Comparison of ENCODE assay signal across 23 cellular contexts in genomic region chr7:77284005-77284404, GRCh38.
DNase-seq lines count a peak whose midpoint lies in the region; ATAC-seq and TF ChIP-seq lines count a peak whose summit lies in the region.
"Had no signal": no experiment of that assay in that cellular context is flagged by ENCODE, and none has a peak within 500 bp of the region (broad histone marks: within the 10 kb centered on the region; RNA-seq: fewer than 3 reads in every experiment).

No MANE protein-coding gene starts in this region.

- H3K56ac ChIP-seq in IMR-90 (ENCODE audit: extremely low read depth, insufficient read depth, low read length), result no peak overlapping the region

- no TSS peak for BruUV-seq in IMR-90 (replicated peaks; lab: Mats Ljungman, UMichigan)

- H4K20me1 ChIP-seq in IMR-90 (ENCODE audit: insufficient read depth, low read length), result no peaks in the 10 kb centered on the region

- no peak overlapping the region for H3K4me2 ChIP-seq in IMR-90 (ENCODE audit: low read depth, low read length)
- H3K4me2 ChIP-seq: KMS-11 had no signal

- H3K9ac ChIP-seq in IMR-90 (ENCODE audit: low read depth, low read length) (no peak overlapping the region), muscle layer of colon (ENCODE audit: low read length) (no peak overlapping the region), stomach smooth muscle (ENCODE audit: low read length in 2 of 2) (peak overlapping the region in 1 of 2 donors; percentile 55)
- H3K9ac ChIP-seq: GM23248, KMS-11 had no signal

- H3K23ac ChIP-seq in IMR-90 (ENCODE audit: low read depth, low read length), result no peak overlapping the region

- TF ChIP-seq RAD21 in IMR-90 (IDR thresholded peaks at IDR 0.05; ENCODE audit: low read length), result no peak

- H3K27me3 ChIP-seq in IMR-90 (ENCODE audit: control insufficient read depth, insufficient read depth, low read length), result no peaks in the 10 kb centered on the region
- H3K27me3 ChIP-seq in muscle layer of colon (ENCODE audit: control insufficient read depth in 1 of 2, insufficient read depth in 2 of 2, low read length in 2 of 2), result no peaks in the 10 kb centered on the region
- H3K27me3 ChIP-seq in stomach smooth muscle (ENCODE audit: control insufficient read depth in 1 of 2, insufficient read depth in 2 of 2, low read length in 2 of 2), result no peaks in the 10 kb centered on the region
- no peaks in the 10 kb centered on the region for H3K27me3 ChIP-seq in effector memory CD4-positive, alpha-beta T cell (replicated peaks; ENCODE audit: control insufficient read depth, insufficient read depth, low read length, poor library complexity, severe bottlenecking)

- no peak overlapping the region for H4K8ac ChIP-seq in IMR-90 (ENCODE audit: low read depth in 2 of 2, low read length in 2 of 2)

- H3K4me3 ChIP-seq in IMR-90 (ENCODE audit: insufficient read depth, low read depth, low read length) (no peak overlapping the region), muscle layer of colon (ENCODE audit: low read depth in 1 of 2, low read length in 2 of 2) (peak overlapping the region in 1 of 2 donors; percentile 28), stomach smooth muscle (ENCODE audit: low read length in 2 of 2) (peak overlapping the region; percentile 46 to 77)
- H3K4me3 ChIP-seq in effector memory CD4-positive, alpha-beta T cell (ENCODE audit: insufficient read depth, low read depth, low read length, poor library complexity, severe bottlenecking), result no peak overlapping the region
- H3K4me3 ChIP-seq: GM23248, HAP-1 had no signal

- H2AK5ac ChIP-seq in IMR-90 (ENCODE audit: low read depth, low read length), result 0 out of 2 replicates have a peak overlapping the region, but pooled peaks have one; percentile 79

- H3K4ac ChIP-seq in IMR-90 (ENCODE audit: low read depth, low read length), result no peak overlapping the region

- ATAC-seq in IMR-90 (ENCODE audit: low read depth) (no peak), GM18873 (IDR thresholded peaks at IDR 0.05; ENCODE audit: low FRiP score, unreplicated experiment) (no peak)

- dilution Hi-C loops in IMR-90 (cut with HindIII; ENCODE audit: low sequenced_read_pairs, unreplicated experiment), result no loop called here

- H2BK5ac ChIP-seq in IMR-90 (ENCODE audit: low read depth, low read length, poor library complexity, severe bottlenecking), result no peak overlapping the region

- no peak overlapping the region; the same call in 1 of the 2 replicates for H3K18ac ChIP-seq in IMR-90 (ENCODE audit: low read depth, low read length)

- no peak overlapping the region for H2BK120ac ChIP-seq in IMR-90 (ENCODE audit: low read depth, low read length)

- peak overlapping the region; percentile 56 for H2AFZ ChIP-seq in IMR-90 (replicated peaks; ENCODE audit: low read length, poor library complexity)
- H2AFZ ChIP-seq: GM23248 had no signal

- no peaks in the 10 kb centered on the region for H3K4me1 ChIP-seq in IMR-90 (ENCODE audit: control insufficient read depth, insufficient read depth, low read length)
- peaks cover 49% of the 10 kb centered on the region for H3K4me1 ChIP-seq in muscle layer of colon (ENCODE audit: insufficient read depth, low read length)
- peaks cover 31% of the 10 kb centered on the region for H3K4me1 ChIP-seq in stomach smooth muscle (ENCODE audit: control insufficient read depth, insufficient read depth, low read length)
- H3K4me1 ChIP-seq in effector memory CD4-positive, alpha-beta T cell (ENCODE audit: control insufficient read depth, insufficient read depth, low read length, poor library complexity, severe bottlenecking), result no peaks in the 10 kb centered on the region
- H3K4me1 ChIP-seq: HAP-1 had no signal

- intact Hi-C loops in IMR-90 (cut with micrococcal nuclease), result no loop called here

- TF ChIP-seq POLR2A in IMR-90 (IDR thresholded peaks at IDR 0.05; ENCODE audit: low read depth, low read length), result no peak

- CTCF ChIA-PET in IMR-90 (lab: Yijun Ruan, JAX), result no interaction called here

- no peak overlapping the region; the same call in 1 of the 2 replicates for H2BK20ac ChIP-seq in IMR-90 (ENCODE audit: low read depth, low read length)

- H3K9me3 ChIP-seq in IMR-90 (ENCODE audit: control insufficient read depth, insufficient read depth, low read length) (no peaks in the 10 kb centered on the region; the same call in 1 of the 2 replicates), muscle layer of colon (ENCODE audit: low read length) (no peaks in the 10 kb centered on the region), stomach smooth muscle (ENCODE audit: control insufficient read depth in 2 of 2, low read length in 2 of 2) (no peaks in the 10 kb centered on the region)
- H3K9me3 ChIP-seq in effector memory CD4-positive, alpha-beta T cell (ENCODE audit: control insufficient read depth, low read length), result no peaks in the 10 kb centered on the region
- H3K9me3 ChIP-seq: HAP-1 had no signal

- no peak overlapping the region for H2AK9ac ChIP-seq in IMR-90 (replicated peaks; ENCODE audit: low read depth, low read length, poor library complexity)

- DNase-seq in IMR-90 (no peak), UCSD-AML1 (lab: John Stamatoyannopoulos, UW; ENCODE audit: unreplicated experiment) (peak; percentile 6), GM19240 (ENCODE audit: insufficient read length, low spot score) (no peak), HCEC 1CT (no peak)
- DNase-seq in effector memory CD4-positive, alpha-beta T cell, result no peak
- DNase-seq: Calu3; CD8-positive, alpha-beta memory T cell; DMS53; GF-D8; GM23248; NCI-H1105 treated with DMSO at 0.1 percent for 48 hours; NCI-H1694; NCI-H2081 treated with DMSO at 0.1 percent for 48 hours; NCI-H2227 treated with DMSO at 0.1 percent for 48 hours; NCI-H510A; NCI-H774; NK-92 treated with Interleukin-12 subunit alpha and Interleukin-12 subunit beta, amount 100 ng/mL, for 24 hours had no signal

- peak overlapping the region; percentile 56; the same call in 1 of the 2 replicates for H3K14ac ChIP-seq in IMR-90 (replicated peaks; ENCODE audit: low read depth, low read length)

- POLR2A ChIA-PET in IMR-90 (lab: Charles Lee; ENCODE audit: unreplicated experiment), result no interaction called here

- no peaks in the 10 kb centered on the region for H3K79me1 ChIP-seq in IMR-90 (ENCODE audit: low read depth in 1 of 2, low read length in 2 of 2)

- in situ Hi-C loops in IMR-90 (cut with MboI; ENCODE audit: low sequenced_read_pairs), result no loop called here

- peak overlapping the region; percentile 70; the same call in 1 of the 3 replicates for H2BK15ac ChIP-seq in IMR-90 (ENCODE audit: low read depth, low read length)

- peaks cover 5% of the 10 kb centered on the region; the same call in 1 of the 2 replicates for H3K36me3 ChIP-seq in IMR-90 (ENCODE audit: control insufficient read depth, insufficient read depth, low read length)
- peaks cover 11% of the 10 kb centered on the region for H3K36me3 ChIP-seq in muscle layer of colon (ENCODE audit: insufficient read depth, low read length)
- peaks cover 0 to 16% of the 10 kb centered on the region in 2 donors for H3K36me3 ChIP-seq in stomach smooth muscle (ENCODE audit: control insufficient read depth in 2 of 2, insufficient read depth in 2 of 2, low read length in 2 of 2)
- H3K36me3 ChIP-seq in effector memory CD4-positive, alpha-beta T cell (ENCODE audit: control insufficient read depth, insufficient read depth, low read length), result peaks cover 6% of the 10 kb centered on the region
- H3K36me3 ChIP-seq: HAP-1 had no signal

- no peak overlapping the region for H4K91ac ChIP-seq in IMR-90 (ENCODE audit: insufficient read depth, low read depth, low read length)

- peaks cover 5% of the 10 kb centered on the region; the same call in 1 of the 2 replicates for H3K9me1 ChIP-seq in IMR-90 (ENCODE audit: insufficient read depth, low read length)

- no peak overlapping the region for H3K27ac ChIP-seq in IMR-90 (ENCODE audit: insufficient read depth, low read length)
- H3K27ac ChIP-seq in muscle layer of colon (ENCODE audit: low read depth, low read length), result peak overlapping the region; percentile 4
- peak overlapping the region; percentile 37 for H3K27ac ChIP-seq in stomach smooth muscle (ENCODE audit: low read length)
- H3K27ac ChIP-seq in effector memory CD4-positive, alpha-beta T cell (ENCODE audit: insufficient read depth, low read length, poor library complexity, severe bottlenecking), result no peak overlapping the region
- H3K27ac ChIP-seq: C4-2B, GM23248, KMS-11 had no signal

- H4K5ac ChIP-seq in IMR-90 (ENCODE audit: low read depth, low read length), result no peak overlapping the region

- WGBS in IMR-90 (ENCODE audit: extremely low coverage in 2 of 2, insufficient read length in 1 of 2), 2 experiments, result 100% methylated on average over 1 of the region's 4 CpGs; no CpG with 5 or more reads in 1 of the 2 experiments

- no peak for TF ChIP-seq CTCF in IMR-90 (conservative IDR thresholded peaks at IDR 0.05; ENCODE audit: low read depth, low read length)

TF ChIP-seq in IMR-90, 13 proteins besides CTCF, POLR2A, EP300 and RAD21:
- no peak for TF ChIP-seq CHD1 (IDR thresholded peaks at IDR 0.05; ENCODE audit: low read depth, low read length)
- no peak for TF ChIP-seq MAZ (IDR thresholded peaks at IDR 0.05; ENCODE audit: borderline replicate concordance, low read depth, low read length)
- TF ChIP-seq SMC3 (IDR thresholded peaks at IDR 0.05; ENCODE audit: low read depth, low read length), result no peak
- TF ChIP-seq CEBPB (IDR thresholded peaks at IDR 0.05; ENCODE audit: low read depth, low read length), result no peak
- TF ChIP-seq USF2 (IDR thresholded peaks at IDR 0.05; ENCODE audit: low read depth, low read length), result no peak
- no peak for TF ChIP-seq FOS (IDR thresholded peaks at IDR 0.05; ENCODE audit: low read depth, low read length)
- TF ChIP-seq BHLHE40 (IDR thresholded peaks at IDR 0.05; ENCODE audit: low read depth, low read length), result no peak
- TF ChIP-seq NFE2L2 (IDR thresholded peaks at IDR 0.05; ENCODE audit: low read depth, low read length), result no peak
TF ChIP-seq in IMR-90: peak in this region for 0.

Comparison
In these comparisons a context has a peak if more than half of its experiments do, and no peak if none do; other contexts are left out.
1. H3K27ac ChIP-seq: peak in muscle layer of colon (single experiment) and stomach smooth muscle (single experiment); none in IMR-90 (single experiment) and effector memory CD4-positive, alpha-beta T cell (single experiment).
2. H3K4me3 ChIP-seq: peak in stomach smooth muscle (2 of 2); none in IMR-90 (single experiment) and effector memory CD4-positive, alpha-beta T cell (single experiment).